1 cellular context compared by ENCODE assay signal in the genomic region with DNA sequence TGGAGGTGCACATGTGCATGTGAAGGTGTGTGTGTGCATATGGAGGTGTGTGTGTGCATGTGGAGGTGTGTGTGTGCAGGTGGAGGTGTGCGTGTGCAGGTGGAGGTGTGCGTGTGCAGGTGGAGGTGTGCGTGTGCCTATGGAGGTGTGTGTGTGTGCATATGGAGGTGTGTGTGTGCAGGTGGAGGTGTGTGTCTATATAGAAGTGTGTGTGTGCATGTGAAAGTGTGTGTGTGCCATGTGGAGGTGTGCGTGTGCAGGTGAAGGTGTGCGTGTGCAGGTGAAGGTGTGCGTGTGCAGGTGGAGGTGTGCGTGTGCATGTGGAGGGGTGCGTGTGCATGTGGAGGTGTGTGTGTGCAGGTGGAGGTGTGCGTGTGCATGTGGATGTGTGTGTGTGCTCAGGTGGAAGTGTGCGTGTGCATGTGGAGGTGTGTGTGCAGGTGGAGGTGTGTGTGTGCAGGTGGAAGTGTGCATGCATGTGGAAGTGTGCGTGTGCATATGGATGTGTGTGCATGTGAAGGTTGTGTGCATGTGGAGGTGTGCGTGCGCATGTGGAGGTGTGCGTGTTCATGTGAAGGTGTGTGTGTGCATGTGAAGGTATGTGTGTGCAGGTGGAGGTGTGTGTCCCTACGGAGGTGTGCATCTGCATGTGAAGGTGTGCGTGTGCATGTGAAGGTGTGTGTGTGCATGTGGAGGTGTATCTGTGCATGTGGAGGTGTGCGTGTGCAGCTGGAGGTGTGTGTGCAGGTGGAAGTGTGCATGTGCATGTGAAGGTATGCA.
TF ChIP-seq lines count a peak whose summit lies in the region.

No MANE protein-coding gene starts in this region.

TF ChIP-seq in GM23338, 12 proteins besides CTCF, POLR2A, EP300 and RAD21 (continued from another document):
- TF ChIP-seq, protein P1, sequence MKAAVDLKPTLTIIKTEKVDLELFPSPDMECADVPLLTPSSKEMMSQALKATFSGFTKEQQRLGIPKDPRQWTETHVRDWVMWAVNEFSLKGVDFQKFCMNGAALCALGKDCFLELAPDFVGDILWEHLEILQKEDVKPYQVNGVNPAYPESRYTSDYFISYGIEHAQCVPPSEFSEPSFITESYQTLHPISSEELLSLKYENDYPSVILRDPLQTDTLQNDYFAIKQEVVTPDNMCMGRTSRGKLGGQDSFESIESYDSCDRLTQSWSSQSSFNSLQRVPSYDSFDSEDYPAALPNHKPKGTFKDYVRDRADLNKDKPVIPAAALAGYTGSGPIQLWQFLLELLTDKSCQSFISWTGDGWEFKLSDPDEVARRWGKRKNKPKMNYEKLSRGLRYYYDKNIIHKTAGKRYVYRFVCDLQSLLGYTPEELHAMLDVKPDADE (IDR thresholded peaks at IDR 0.05): no peak
TF ChIP-seq in GM23338: peak in this region for 0.
